ENCODE assay signal across 1 cellular context in genomic region chr7:44796034-44796503, GRCh38.
TF ChIP-seq lines count a peak whose summit lies in the region.

No MANE protein-coding gene starts in this region.

TF ChIP-seq in HEK293, 187 proteins besides CTCF, POLR2A, EP300 and RAD21 (continued from another document and continues in another):
- TF ChIP-seq, protein P1, sequence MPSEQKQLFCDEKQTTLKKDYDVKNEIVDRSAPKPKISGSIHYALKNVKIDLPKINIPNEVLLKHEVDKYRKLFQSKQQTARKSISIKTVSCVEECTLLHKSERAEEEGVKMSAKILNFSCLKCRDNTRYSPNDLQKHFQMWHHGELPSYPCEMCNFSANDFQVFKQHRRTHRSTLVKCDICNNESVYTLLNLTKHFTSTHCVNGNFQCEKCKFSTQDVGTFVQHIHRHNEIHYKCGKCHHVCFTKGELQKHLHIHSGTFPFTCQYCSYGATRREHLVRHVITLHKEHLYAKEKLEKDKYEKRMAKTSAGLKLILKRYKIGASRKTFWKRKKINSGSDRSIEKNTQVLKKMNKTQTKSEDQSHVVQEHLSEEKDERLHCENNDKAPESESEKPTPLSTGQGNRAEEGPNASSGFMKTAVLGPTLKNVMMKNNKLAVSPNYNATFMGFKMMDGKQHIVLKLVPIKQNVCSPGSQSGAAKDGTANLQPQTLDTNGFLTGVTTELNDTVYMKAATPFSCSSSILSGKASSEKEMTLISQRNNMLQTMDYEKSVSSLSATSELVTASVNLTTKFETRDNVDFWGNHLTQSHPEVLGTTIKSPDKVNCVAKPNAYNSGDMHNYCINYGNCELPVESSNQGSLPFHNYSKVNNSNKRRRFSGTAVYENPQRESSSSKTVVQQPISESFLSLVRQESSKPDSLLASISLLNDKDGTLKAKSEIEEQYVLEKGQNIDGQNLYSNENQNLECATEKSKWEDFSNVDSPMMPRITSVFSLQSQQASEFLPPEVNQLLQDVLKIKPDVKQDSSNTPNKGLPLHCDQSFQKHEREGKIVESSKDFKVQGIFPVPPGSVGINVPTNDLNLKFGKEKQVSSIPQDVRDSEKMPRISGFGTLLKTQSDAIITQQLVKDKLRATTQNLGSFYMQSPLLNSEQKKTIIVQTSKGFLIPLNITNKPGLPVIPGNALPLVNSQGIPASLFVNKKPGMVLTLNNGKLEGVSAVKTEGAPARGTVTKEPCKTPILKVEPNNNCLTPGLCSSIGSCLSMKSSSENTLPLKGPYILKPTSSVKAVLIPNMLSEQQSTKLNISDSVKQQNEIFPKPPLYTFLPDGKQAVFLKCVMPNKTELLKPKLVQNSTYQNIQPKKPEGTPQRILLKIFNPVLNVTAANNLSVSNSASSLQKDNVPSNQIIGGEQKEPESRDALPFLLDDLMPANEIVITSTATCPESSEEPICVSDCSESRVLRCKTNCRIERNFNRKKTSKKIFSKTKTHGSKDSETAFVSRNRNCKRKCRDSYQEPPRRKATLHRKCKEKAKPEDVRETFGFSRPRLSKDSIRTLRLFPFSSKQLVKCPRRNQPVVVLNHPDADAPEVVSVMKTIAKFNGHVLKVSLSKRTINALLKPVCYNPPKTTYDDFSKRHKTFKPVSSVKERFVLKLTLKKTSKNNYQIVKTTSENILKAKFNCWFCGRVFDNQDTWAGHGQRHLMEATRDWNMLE (tag by site-specific recombination; conservative IDR thresholded peaks at IDR 0.05; ENCODE audit: low read depth): 0 out of 2 replicates have a peak, but pooled peaks have one; percentile 29
- peak; percentile 41; the same call in 1 of the 2 replicates for TF ChIP-seq EGR2 (tag by site-specific recombination; IDR thresholded peaks at IDR 0.05; ENCODE audit: low read depth)
- TF ChIP-seq ZNF510 (tag by site-specific recombination; IDR thresholded peaks at IDR 0.05; ENCODE audit: insufficient replicate concordance): no peak
- 0 out of 2 replicates have a peak, but pooled peaks have one; percentile 19 for TF ChIP-seq ZBTB48 (tag by site-specific recombination; IDR thresholded peaks at IDR 0.05)
- no peak for TF ChIP-seq PBX3 (CRISPR knock-in tag; IDR thresholded peaks at IDR 0.05)
- TF ChIP-seq, protein P2, sequence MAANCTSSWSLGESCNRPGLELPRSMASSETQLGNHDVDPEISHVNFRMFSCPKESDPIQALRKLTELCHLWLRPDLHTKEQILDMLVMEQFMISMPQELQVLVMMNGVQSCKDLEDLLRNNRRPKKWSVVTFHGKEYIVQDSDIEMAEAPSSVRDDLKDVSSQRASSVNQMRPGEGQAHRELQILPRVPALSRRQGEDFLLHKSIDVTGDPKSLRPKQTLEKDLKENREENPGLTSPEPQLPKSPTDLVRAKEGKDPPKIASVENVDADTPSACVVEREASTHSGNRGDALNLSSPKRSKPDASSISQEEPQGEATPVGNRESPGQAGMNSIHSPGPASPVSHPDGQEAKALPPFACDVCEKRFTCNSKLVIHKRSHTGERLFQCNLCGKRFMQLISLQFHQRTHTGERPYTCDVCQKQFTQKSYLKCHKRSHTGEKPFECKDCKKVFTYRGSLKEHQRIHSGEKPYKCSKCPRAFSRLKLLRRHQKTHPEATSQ (tag by site-specific recombination; IDR thresholded peaks at IDR 0.05): peak; percentile 95; the same call in 1 of the 2 replicates
- peak; percentile 56 for TF ChIP-seq ZNF394 (tag by site-specific recombination; IDR thresholded peaks at IDR 0.05; ENCODE audit: borderline replicate concordance)
- no peak for TF ChIP-seq ZNF248 (tag by site-specific recombination; IDR thresholded peaks at IDR 0.05)
- no peak for TF ChIP-seq SCRT2 (tag by site-specific recombination; IDR thresholded peaks at IDR 0.05)
- TF ChIP-seq ZNF560 (tag by site-specific recombination; IDR thresholded peaks at IDR 0.05; ENCODE audit: borderline replicate concordance): no peak
- TF ChIP-seq ZNF148 (tag by site-specific recombination; IDR thresholded peaks at IDR 0.05; ENCODE audit: borderline replicate concordance): no peak
- peak; percentile 75; the same call in 1 of the 2 replicates for TF ChIP-seq REPIN1 (tag by site-specific recombination; IDR thresholded peaks at IDR 0.05; ENCODE audit: low read depth)
- peak; percentile 91 for TF ChIP-seq ZBTB10 (tag by site-specific recombination; IDR thresholded peaks at IDR 0.05)
- no peak for TF ChIP-seq ZNF488 (tag by site-specific recombination; IDR thresholded peaks at IDR 0.05)
- TF ChIP-seq OVOL3 (tag by site-specific recombination; IDR thresholded peaks at IDR 0.05): no peak
- peak; percentile 56 for TF ChIP-seq ZSCAN23 (tag by site-specific recombination; IDR thresholded peaks at IDR 0.05)
- peak; percentile 68; the same call in 1 of the 2 replicates for TF ChIP-seq ZBTB1 (tag by site-specific recombination; IDR thresholded peaks at IDR 0.05)
- no peak for TF ChIP-seq ZNF132 (tag by site-specific recombination; IDR thresholded peaks at IDR 0.05; ENCODE audit: borderline replicate concordance)
- no peak for TF ChIP-seq ZNF274 (IDR thresholded peaks at IDR 0.05; ENCODE audit: low read length)
- no peak for TF ChIP-seq ZNF274 (tag by site-specific recombination; IDR thresholded peaks at IDR 0.05; ENCODE audit: borderline replicate concordance)
- peak; percentile 71; the same call in 1 of the 2 replicates for TF ChIP-seq KLF7 (tag by site-specific recombination; IDR thresholded peaks at IDR 0.05; ENCODE audit: borderline replicate concordance)
- TF ChIP-seq ZFP37 (tag by site-specific recombination; IDR thresholded peaks at IDR 0.05): peak; percentile 62
- TF ChIP-seq ZNF112 (tag by site-specific recombination; IDR thresholded peaks at IDR 0.05): no peak
- TF ChIP-seq OSR2 (tag by site-specific recombination; IDR thresholded peaks at IDR 0.05): no peak
- no peak for TF ChIP-seq ZNF701 (tag by site-specific recombination; IDR thresholded peaks at IDR 0.05)
- TF ChIP-seq, protein P3, sequence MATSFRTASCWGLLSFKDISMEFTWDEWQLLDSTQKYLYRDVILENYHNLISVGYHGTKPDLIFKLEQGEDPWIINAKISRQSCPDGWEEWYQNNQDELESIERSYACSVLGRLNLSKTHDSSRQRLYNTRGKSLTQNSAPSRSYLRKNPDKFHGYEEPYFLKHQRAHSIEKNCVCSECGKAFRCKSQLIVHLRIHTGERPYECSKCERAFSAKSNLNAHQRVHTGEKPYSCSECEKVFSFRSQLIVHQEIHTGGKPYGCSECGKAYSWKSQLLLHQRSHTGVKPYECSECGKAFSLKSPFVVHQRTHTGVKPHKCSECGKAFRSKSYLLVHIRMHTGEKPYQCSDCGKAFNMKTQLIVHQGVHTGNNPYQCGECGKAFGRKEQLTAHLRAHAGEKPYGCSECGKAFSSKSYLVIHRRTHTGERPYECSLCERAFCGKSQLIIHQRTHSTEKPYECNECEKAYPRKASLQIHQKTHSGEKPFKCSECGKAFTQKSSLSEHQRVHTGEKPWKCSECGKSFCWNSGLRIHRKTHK (tag by site-specific recombination; IDR thresholded peaks at IDR 0.05): no peak
- no peak for TF ChIP-seq ZNF416 (tag by site-specific recombination; IDR thresholded peaks at IDR 0.05)
- TF ChIP-seq KLF9 (tag by site-specific recombination; IDR thresholded peaks at IDR 0.05; ENCODE audit: low read depth): peak; percentile 16
- no peak for TF ChIP-seq ZNF16 (tag by site-specific recombination; IDR thresholded peaks at IDR 0.05; ENCODE audit: low read depth)
- TF ChIP-seq YY2 (tag by site-specific recombination; IDR thresholded peaks at IDR 0.05): peak; percentile 39; the same call in 1 of the 2 replicates
- peak; percentile 81; the same call in 1 of the 2 replicates for TF ChIP-seq ZNF324 (tag by site-specific recombination; IDR thresholded peaks at IDR 0.05)
- TF ChIP-seq ZNF433 (tag by site-specific recombination; IDR thresholded peaks at IDR 0.05; ENCODE audit: low read depth): no peak
- no peak for TF ChIP-seq SCRT1 (tag by site-specific recombination; IDR thresholded peaks at IDR 0.05; ENCODE audit: borderline replicate concordance)
- no peak for TF ChIP-seq ZNF624 (tag by site-specific recombination; IDR thresholded peaks at IDR 0.05)
- TF ChIP-seq, protein P4, sequence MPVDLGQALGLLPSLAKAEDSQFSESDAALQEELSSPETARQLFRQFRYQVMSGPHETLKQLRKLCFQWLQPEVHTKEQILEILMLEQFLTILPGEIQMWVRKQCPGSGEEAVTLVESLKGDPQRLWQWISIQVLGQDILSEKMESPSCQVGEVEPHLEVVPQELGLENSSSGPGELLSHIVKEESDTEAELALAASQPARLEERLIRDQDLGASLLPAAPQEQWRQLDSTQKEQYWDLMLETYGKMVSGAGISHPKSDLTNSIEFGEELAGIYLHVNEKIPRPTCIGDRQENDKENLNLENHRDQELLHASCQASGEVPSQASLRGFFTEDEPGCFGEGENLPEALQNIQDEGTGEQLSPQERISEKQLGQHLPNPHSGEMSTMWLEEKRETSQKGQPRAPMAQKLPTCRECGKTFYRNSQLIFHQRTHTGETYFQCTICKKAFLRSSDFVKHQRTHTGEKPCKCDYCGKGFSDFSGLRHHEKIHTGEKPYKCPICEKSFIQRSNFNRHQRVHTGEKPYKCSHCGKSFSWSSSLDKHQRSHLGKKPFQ (tag by site-specific recombination; IDR thresholded peaks at IDR 0.05): no peak
- peak; percentile 69; the same call in 1 of the 2 replicates for TF ChIP-seq BCL11B (tag by site-specific recombination; IDR thresholded peaks at IDR 0.05; ENCODE audit: low read depth)
- TF ChIP-seq, protein P5, sequence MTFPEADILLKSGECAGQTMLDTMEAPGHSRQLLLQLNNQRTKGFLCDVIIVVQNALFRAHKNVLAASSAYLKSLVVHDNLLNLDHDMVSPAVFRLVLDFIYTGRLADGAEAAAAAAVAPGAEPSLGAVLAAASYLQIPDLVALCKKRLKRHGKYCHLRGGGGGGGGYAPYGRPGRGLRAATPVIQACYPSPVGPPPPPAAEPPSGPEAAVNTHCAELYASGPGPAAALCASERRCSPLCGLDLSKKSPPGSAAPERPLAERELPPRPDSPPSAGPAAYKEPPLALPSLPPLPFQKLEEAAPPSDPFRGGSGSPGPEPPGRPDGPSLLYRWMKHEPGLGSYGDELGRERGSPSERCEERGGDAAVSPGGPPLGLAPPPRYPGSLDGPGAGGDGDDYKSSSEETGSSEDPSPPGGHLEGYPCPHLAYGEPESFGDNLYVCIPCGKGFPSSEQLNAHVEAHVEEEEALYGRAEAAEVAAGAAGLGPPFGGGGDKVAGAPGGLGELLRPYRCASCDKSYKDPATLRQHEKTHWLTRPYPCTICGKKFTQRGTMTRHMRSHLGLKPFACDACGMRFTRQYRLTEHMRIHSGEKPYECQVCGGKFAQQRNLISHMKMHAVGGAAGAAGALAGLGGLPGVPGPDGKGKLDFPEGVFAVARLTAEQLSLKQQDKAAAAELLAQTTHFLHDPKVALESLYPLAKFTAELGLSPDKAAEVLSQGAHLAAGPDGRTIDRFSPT (tag by site-specific recombination; IDR thresholded peaks at IDR 0.05): peak; percentile 92
- TF ChIP-seq, protein P6, sequence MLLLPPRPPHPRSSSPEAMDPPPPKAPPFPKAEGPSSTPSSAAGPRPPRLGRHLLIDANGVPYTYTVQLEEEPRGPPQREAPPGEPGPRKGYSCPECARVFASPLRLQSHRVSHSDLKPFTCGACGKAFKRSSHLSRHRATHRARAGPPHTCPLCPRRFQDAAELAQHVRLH (tag by site-specific recombination; IDR thresholded peaks at IDR 0.05): peak; percentile 80
- TF ChIP-seq ZNF561 (tag by site-specific recombination; IDR thresholded peaks at IDR 0.05; ENCODE audit: borderline replicate concordance): no peak; the same call in 1 of the 2 replicates
- TF ChIP-seq SP3 (tag by site-specific recombination; IDR thresholded peaks at IDR 0.05): no peak
- TF ChIP-seq ZBTB21 (tag by site-specific recombination; IDR thresholded peaks at IDR 0.05): peak; percentile 36; the same call in 1 of the 2 replicates
